9 cellular contexts compared by ENCODE assay signal in the genomic region with DNA sequence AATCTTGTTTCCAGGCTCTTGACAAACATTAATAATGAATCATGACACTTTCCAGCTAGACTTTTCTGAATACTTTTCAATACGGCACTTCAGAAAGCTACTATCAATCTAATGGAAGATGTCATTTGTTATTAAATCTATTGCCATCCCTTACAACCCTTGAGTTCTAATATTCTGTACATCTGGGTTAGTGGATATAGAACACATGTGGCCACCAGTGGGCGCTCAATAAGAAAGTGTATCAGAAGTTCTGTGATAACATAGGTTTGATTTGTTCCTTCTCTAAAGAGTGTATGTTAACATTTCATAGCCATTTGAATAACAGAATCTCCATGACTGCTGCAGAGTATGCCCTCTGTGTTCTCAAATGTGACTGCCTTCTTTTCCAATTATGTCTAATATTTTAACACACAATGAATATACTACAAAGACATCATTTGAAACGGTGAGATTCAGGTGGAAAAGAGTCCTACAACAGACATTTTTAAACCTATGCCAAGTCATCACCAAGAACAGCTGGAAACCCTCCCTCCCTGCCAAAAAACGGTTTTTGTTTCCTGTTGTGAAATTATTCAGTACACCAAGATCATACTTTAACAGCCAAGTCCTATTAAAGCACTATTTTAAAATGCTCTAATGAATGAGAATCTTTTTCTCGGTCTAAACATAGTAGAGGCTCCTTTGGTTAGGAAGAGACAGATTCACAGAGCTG. TPM values are rescaled to one million over a fixed set of nuclear protein-coding genes. Genes with fewer than 3 reads are reported as not detected.
DNase-seq lines count a peak whose midpoint lies in the region; ATAC-seq and TF ChIP-seq lines count a peak whose summit lies in the region.
"Had no signal": no experiment of that assay in that cellular context is flagged by ENCODE, and none has a peak within 500 bp of the region (broad histone marks: within the 10 kb centered on the region; RNA-seq: fewer than 3 reads in every experiment).

No MANE protein-coding gene starts in this region.

- H3K9me3 ChIP-seq in heart left ventricle = peaks cover 0 to 4% (median 0%) of the 10 kb centered on the region in 12 donors

- peaks cover 0 to 19% (median 4%) of the 10 kb centered on the region in 12 donors for H3K4me1 ChIP-seq in heart left ventricle

- H3K27ac ChIP-seq in heart left ventricle = no peak overlapping the region

- intact Hi-C loops in heart left ventricle (cut with DNase I) = loop anchor here in 1 of 10 donors (5.0 kb wide), 1 partner anchor 121 kb away; no protein-coding TSS in a partner anchor

- peak; percentile 31 to 75 (median 55) for TF ChIP-seq CTCF in heart left ventricle (IDR thresholded peaks at IDR 0.05)

- peak in 2 of 4 donors; percentile 29 to 53 for ATAC-seq in heart left ventricle
- ATAC-seq in HG02973 (IDR thresholded peaks at IDR 0.05; ENCODE audit: unreplicated experiment) = no peak
- no peak for ATAC-seq in GM21526 (IDR thresholded peaks at IDR 0.05; ENCODE audit: low FRiP score, unreplicated experiment)

- H3K27me3 ChIP-seq in heart left ventricle = no peaks in the 10 kb centered on the region

- peak; percentile 27 for DNase-seq in NCI-H2227 (lab: John Stamatoyannopoulos, UW; ENCODE audit: unreplicated experiment)
- DNase-seq in NCI-H2227 treated with DMSO at 0.1 percent for 48 hours (lab: John Stamatoyannopoulos, UW) = no peak
- DNase-seq in NCI-H1694 treated with DMSO at 0.1 percent for 48 hours (lab: John Stamatoyannopoulos, UW) = peak; percentile 6
- peak; percentile 27 for DNase-seq in activated T-cell treated with anti-CD3 and anti-CD28 coated beads for 4 hours
- DNase-seq in heart left ventricle = peak in 4 of 5 donors; percentile 28 to 52 (median 36)
- DNase-seq in stimulated activated CD4-positive, alpha-beta T cell treated with anti-CD3 and anti-CD28 coated beads, Interleukin-1b, Interleukin-23, amount 100 ng/mL, for 48 hours = peak; percentile 16

- no peak for TF ChIP-seq POLR2A in heart left ventricle (IDR thresholded peaks at IDR 0.05)

- no peaks in the 10 kb centered on the region for H3K36me3 ChIP-seq in heart left ventricle

- H3K4me3 ChIP-seq in heart left ventricle = no peak overlapping the region

- WGBS in heart left ventricle, 4 donors = 44 to 48% (median 47%) methylated on average over 5 of the region's 5 CpGs

RNA-seq across cellular contexts. Expression of gene ALDH1A2, which starts 22.2 kb away (rescaled TPM):
- total RNA-seq in heart left ventricle = 10 to 100 TPM in 4 of 9 donors, 1 to 10 TPM in 5; 3.6 to 63.3 (median 7.1) TPM
- 1 to 10 TPM; 1.9 to 2.9 TPM for polyA plus RNA-seq in heart left ventricle
- total RNA-seq: CD4-positive, CD25-positive, alpha-beta regulatory T cell had no signal
- polyA plus RNA-seq: CD4-positive, CD25-positive, alpha-beta regulatory T cell had no signal
